Comparison of ENCODE assay signal across 19 cellular contexts in genomic region chr7:151211155-151211772, GRCh38. TPM values are rescaled to one million over a fixed set of nuclear protein-coding genes. Genes with fewer than 3 reads are reported as not detected.
"Had no signal": no experiment of that assay in that cellular context is flagged by ENCODE, and none has a peak within 500 bp of the region (broad histone marks: within the 10 kb centered on the region; RNA-seq: fewer than 3 reads in every experiment).

No MANE protein-coding gene starts in this region.

- ATAC-seq: heart right ventricle; mucosa of descending colon; naive thymus-derived CD8-positive, alpha-beta T cell; right cardiac atrium; stimulated activated memory B cell treated with anti-CD40 and anti-IgM and Interleukin-4, amounts not matched to agents 10 μg/mL and 1 μg/mL and 100 μg/mL, for 72 hours had no signal

- H3K4me3 ChIP-seq: adrenal gland, colonic mucosa, heart right ventricle, mucosa of descending colon, smooth muscle cell had no signal

- FAIRE-seq: islet of Langerhans had no signal

- H3K4me2 ChIP-seq: smooth muscle cell had no signal

- H3K9me3 ChIP-seq: adrenal gland, colonic mucosa, heart right ventricle, mucosa of descending colon had no signal

- H3K27ac ChIP-seq: adrenal gland, colonic mucosa, heart right ventricle, VCaP had no signal

- H3K4me1 ChIP-seq: adrenal gland, colonic mucosa, heart right ventricle had no signal

- H3K27me3 ChIP-seq: adrenal gland, colonic mucosa had no signal

- DNase-seq: activated CD4-positive, alpha-beta T cell treated with anti-CD3 and anti-CD28 coated beads for 4 hours; activated naive CD4-positive, alpha-beta T cell treated with Interleukin-2 at 50 U/mL for 16 hours; adrenal gland; caudate nucleus; colonic mucosa; foreskin melanocyte; heart right ventricle; posterior cingulate gyrus; T1000; trophoblast cell had no signal

RNA-seq across cellular contexts. Expression of gene H2BK1, which starts 1.0 kb away (rescaled TPM):
- total RNA-seq: activated T-helper 1 cell treated with anti-CD3 and anti-CD28 coated beads, Interleukin-12 subunit alpha, Interleukin-12 subunit beta, Interleukin-2, Interleukin-4 antibody, amounts not matched to agents 30 ng/mL and 10 ng/mL and 1 ng/mL, durations not matched to agents 14 hours and 24 hours and 36 hours; adrenal gland; colonic mucosa; heart right ventricle; lung microvascular endothelial cell; mucosa of descending colon; right cardiac atrium; smooth muscle cell had no signal
- polyA plus RNA-seq: adrenal gland; heart right ventricle; naive thymus-derived CD8-positive, alpha-beta T cell; right cardiac atrium; smooth muscle cell had no signal

RNA-seq across cellular contexts. Expression of gene ASB10, which starts 24.2 kb away (rescaled TPM):
- total RNA-seq: activated T-helper 1 cell treated with anti-CD3 and anti-CD28 coated beads, Interleukin-12 subunit alpha, Interleukin-12 subunit beta, Interleukin-2, Interleukin-4 antibody, amounts not matched to agents 30 ng/mL and 10 ng/mL and 1 ng/mL, durations not matched to agents 14 hours and 24 hours and 36 hours; adrenal gland; colonic mucosa; lung microvascular endothelial cell; mucosa of descending colon; naive thymus-derived CD8-positive, alpha-beta T cell; smooth muscle cell had no signal
- polyA plus RNA-seq: adrenal gland; naive thymus-derived CD8-positive, alpha-beta T cell; smooth muscle cell had no signal
